ENCODE assay signal across 12 cellular contexts in the genomic region with DNA sequence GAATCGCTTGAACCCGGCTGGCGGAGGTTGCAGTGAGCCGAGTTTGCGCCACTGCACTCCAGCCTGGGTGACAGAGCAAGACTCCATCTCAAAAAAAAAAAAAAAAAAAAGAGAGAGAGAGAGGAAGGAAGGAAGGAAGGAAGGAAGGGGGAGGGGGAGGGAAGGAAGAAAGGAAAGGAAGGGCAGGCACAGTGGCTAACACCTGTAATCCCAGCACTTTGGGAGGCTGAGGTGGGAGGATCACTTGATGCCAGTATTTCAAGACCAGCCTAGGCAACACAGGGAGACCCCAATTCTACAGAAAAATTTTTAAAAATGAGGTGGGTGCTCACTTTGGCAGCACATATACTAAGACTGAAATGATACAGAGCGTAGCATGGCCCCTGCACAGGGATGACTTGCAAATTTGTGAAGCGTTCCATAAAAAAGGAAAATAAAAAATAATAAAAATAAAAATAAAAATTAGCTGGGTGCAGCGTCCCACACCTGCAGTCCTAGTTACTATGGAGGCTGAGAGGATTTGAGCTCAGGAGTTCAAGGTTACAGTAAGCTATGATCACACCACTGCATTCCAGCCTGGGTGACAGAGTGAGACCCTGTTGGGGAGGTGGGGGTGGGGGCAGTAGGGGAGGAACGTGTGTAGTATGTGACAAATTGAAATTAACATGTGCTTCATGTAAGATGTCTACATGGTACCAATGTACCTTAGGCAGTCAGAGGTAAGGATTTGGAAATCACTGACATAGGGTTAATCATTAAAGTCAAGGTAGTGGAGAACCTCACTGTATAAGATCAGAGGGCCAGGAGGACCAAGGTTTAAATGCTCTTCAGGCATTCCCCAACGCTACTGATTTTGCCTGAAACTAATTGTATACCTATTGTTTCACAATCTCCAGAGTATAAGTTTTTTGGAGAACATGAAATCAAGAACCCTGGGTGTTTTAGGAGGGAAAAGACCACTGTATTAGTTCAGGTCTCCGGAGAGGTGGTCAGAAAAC. TPM values are rescaled to one million over a fixed set of nuclear protein-coding genes. Genes with fewer than 3 reads are reported as not detected.
DNase-seq lines count a peak whose midpoint lies in the region; ATAC-seq and TF ChIP-seq lines count a peak whose summit lies in the region.
"Had no signal": no experiment of that assay in that cellular context is flagged by ENCODE, and none has a peak within 500 bp of the region (broad histone marks: within the 10 kb centered on the region; RNA-seq: fewer than 3 reads in every experiment).

No MANE protein-coding gene starts in this region.

- no peaks in the 10 kb centered on the region for H3K27me3 ChIP-seq in AG04450 (ENCODE audit: control insufficient read depth, insufficient read depth, low read length)
- H3K27me3 ChIP-seq in HAP-1 (ENCODE audit: low read depth): no peaks in the 10 kb centered on the region
- H3K27me3 ChIP-seq in lower lobe of right lung (ENCODE audit: low read depth): no peaks in the 10 kb centered on the region
- no peaks in the 10 kb centered on the region for H3K27me3 ChIP-seq in esophagus squamous epithelium
- peaks cover 15% of the 10 kb centered on the region for H3K27me3 ChIP-seq in effector memory CD4-positive, alpha-beta T cell (replicated peaks; ENCODE audit: control insufficient read depth, insufficient read depth, low read length, poor library complexity, severe bottlenecking)

- H3K4me1 ChIP-seq in HAP-1 (peaks cover 15% of the 10 kb centered on the region), lower lobe of right lung (peaks cover 30% of the 10 kb centered on the region), esophagus squamous epithelium (peaks cover 8 to 52% (median 11%) of the 10 kb centered on the region in 3 donors)
- peaks cover 18% of the 10 kb centered on the region for H3K4me1 ChIP-seq in effector memory CD4-positive, alpha-beta T cell (ENCODE audit: control insufficient read depth, insufficient read depth, low read length, poor library complexity, severe bottlenecking)

- H3K4me3 ChIP-seq in AG04450 (ENCODE audit: low read depth, low read length) (peak overlapping the region; percentile 91), HAP-1 (peak overlapping the region; percentile 63), lower lobe of right lung (peak overlapping the region; percentile 77), esophagus squamous epithelium (peak overlapping the region in 1 of 4 donors; percentile 67)
- H3K4me3 ChIP-seq in effector memory CD4-positive, alpha-beta T cell (ENCODE audit: insufficient read depth, low read depth, low read length, poor library complexity, severe bottlenecking): no peak overlapping the region

- H3K4me1 Mint-ChIP-seq in activated naive CD8-positive, alpha-beta T cell treated with anti-CD3 and anti-CD28 coated beads for 36 hours: peaks cover 20% of the 10 kb centered on the region

- peak overlapping the region; percentile 100 for H3K4me3 Mint-ChIP-seq in activated naive CD8-positive, alpha-beta T cell treated with anti-CD3 and anti-CD28 coated beads for 36 hours

- H3K27ac Mint-ChIP-seq in activated naive CD8-positive, alpha-beta T cell treated with anti-CD3 and anti-CD28 coated beads for 36 hours: no peak overlapping the region

- in situ Hi-C loops in HAP-1 (cut with MboI; ENCODE audit: low sequenced_read_pairs): no loop called here

- H3K27ac ChIP-seq in AG04450 (ENCODE audit: low read depth, low read length) (no peak overlapping the region), lower lobe of right lung (no peak overlapping the region), esophagus squamous epithelium (no peak overlapping the region)
- H3K27ac ChIP-seq in effector memory CD4-positive, alpha-beta T cell (ENCODE audit: insufficient read depth, low read length, poor library complexity, severe bottlenecking): no peak overlapping the region

- H3K9me3 ChIP-seq in AG04450 (ENCODE audit: control insufficient read depth, insufficient read depth, low read length) (no peaks in the 10 kb centered on the region; the same call in 1 of the 2 replicates), HAP-1 (no peaks in the 10 kb centered on the region), lower lobe of right lung (no peaks in the 10 kb centered on the region), esophagus squamous epithelium (no peaks in the 10 kb centered on the region)
- no peaks in the 10 kb centered on the region for H3K9me3 ChIP-seq in effector memory CD4-positive, alpha-beta T cell (ENCODE audit: control insufficient read depth, low read length)

- H3K9me3 Mint-ChIP-seq in activated naive CD8-positive, alpha-beta T cell treated with anti-CD3 and anti-CD28 coated beads for 36 hours: no peaks in the 10 kb centered on the region

- peaks cover 5% of the 10 kb centered on the region for H3K36me3 Mint-ChIP-seq in activated naive CD8-positive, alpha-beta T cell treated with anti-CD3 and anti-CD28 coated beads for 36 hours

- POLR2A ChIA-PET in AG04450 (lab: Yijun Ruan, JAX): interaction anchor here (0.7 kb wide), 1 partner anchor 262 kb away, joined by 6 read pairs; no protein-coding TSS in a partner anchor

- DNase-seq in AG04450 (ENCODE audit: low read depth, low spot score) (no peak), HAP-1 (ENCODE audit: low spot score in 2 of 2) (no peak), lower lobe of right lung (no peak), iPS-NIHi7 (ENCODE audit: extremely low spot score) (no peak), esophagus squamous epithelium (lab: John Stamatoyannopoulos, UW) (no peak)
- no peak for DNase-seq in activated naive CD8-positive, alpha-beta T cell treated with anti-CD3 and anti-CD28 coated beads for 36 hours
- DNase-seq in effector memory CD4-positive, alpha-beta T cell: no peak
- DNase-seq: central memory CD4-positive, alpha-beta T cell; GOT3; left ventricle myocardium superior; MV-4-11 had no signal

- intact Hi-C loops in lower lobe of right lung (cut with DNase I) (no loop called here), esophagus squamous epithelium (cut with DNase I) (no loop called here)

- no peak for TF ChIP-seq CTCF in AG04450 (IDR thresholded peaks at IDR 0.05; ENCODE audit: low read depth, low read length)
- no peak for TF ChIP-seq CTCF in lower lobe of right lung (IDR thresholded peaks at IDR 0.05)
- TF ChIP-seq CTCF in esophagus squamous epithelium (IDR thresholded peaks at IDR 0.05): no peak

- peaks cover 6% of the 10 kb centered on the region for H3K27me3 Mint-ChIP-seq in activated naive CD8-positive, alpha-beta T cell treated with anti-CD3 and anti-CD28 coated beads for 36 hours

- CTCF ChIA-PET in AG04450 (lab: Charles Lee): interaction anchor here (0.5 to 2.1 kb wide), 4 partner anchors 36 to 221 kb away, joined by 3 to 6 read pairs (median 4); partner anchors contain the start of genes ATAD2B and MFSD2B

- TF ChIP-seq POLR2A in esophagus squamous epithelium (IDR thresholded peaks at IDR 0.05): no peak

- 76 to 82% methylated on average over 9 to 11 of the region's 11 CpGs for WGBS in esophagus squamous epithelium, 2 donors

- ATAC-seq in lower lobe of right lung (no peak), HG02852 (IDR thresholded peaks at IDR 0.05; ENCODE audit: unreplicated experiment) (no peak)

- no peaks in the 10 kb centered on the region for H3K36me3 ChIP-seq in HAP-1 (replicated peaks)
- no peaks in the 10 kb centered on the region for H3K36me3 ChIP-seq in lower lobe of right lung
- no peaks in the 10 kb centered on the region for H3K36me3 ChIP-seq in esophagus squamous epithelium
- H3K36me3 ChIP-seq in effector memory CD4-positive, alpha-beta T cell (ENCODE audit: control insufficient read depth, insufficient read depth, low read length): no peaks in the 10 kb centered on the region

RNA-seq across cellular contexts. Expression of gene WDCP, which starts 1.4 kb away (rescaled TPM):
- polyA plus RNA-seq in AG04450 (2011; rRNA removed): 13.6 and 16.1 TPM in 2 replicates
- 30.8 and 31.7 TPM in 2 replicates for polyA minus RNA-seq in AG04450 (2011; rRNA and poly(A)+ RNA removed)
- total RNA-seq in activated naive CD8-positive, alpha-beta T cell treated with anti-CD3 and anti-CD28 coated beads for 36 hours: 10 to 100 TPM; 20.9 to 22.2 TPM
- total RNA-seq in lower lobe of right lung (10.5 TPM), esophagus squamous epithelium (1 to 10 TPM; 2.8 to 4.9 (median 4.0) TPM)

RNA-seq across cellular contexts. Expression of gene FKBP1B, which starts 3.7 kb away (rescaled TPM):
- 19.4 and 19.7 TPM in 2 replicates for polyA plus RNA-seq in AG04450 (2011; rRNA removed)
- 5.8 and 9.2 TPM in 2 replicates for polyA minus RNA-seq in AG04450 (2011; rRNA and poly(A)+ RNA removed)
- total RNA-seq in activated naive CD8-positive, alpha-beta T cell treated with anti-CD3 and anti-CD28 coated beads for 36 hours: 1 to 10 TPM in 1 of 2 experiments, under 1 TPM in 1; 0.99 to 1.0 TPM
- total RNA-seq in lower lobe of right lung (16.4 TPM), esophagus squamous epithelium (10 to 100 TPM in 1 of 4 donors, 1 to 10 TPM in 3; 4.5 to 12.1 (median 8.3) TPM)

RNA-seq across cellular contexts. Expression of gene SF3B6, which starts 30.3 kb away (rescaled TPM):
- polyA plus RNA-seq in AG04450 (2011; rRNA removed): 209 and 272 TPM in 2 replicates
- 22.8 and 35.4 TPM in 2 replicates for polyA minus RNA-seq in AG04450 (2011; rRNA and poly(A)+ RNA removed)
- total RNA-seq in activated naive CD8-positive, alpha-beta T cell treated with anti-CD3 and anti-CD28 coated beads for 36 hours: 100 to 1,000 TPM; 159 to 165 TPM
- total RNA-seq in lower lobe of right lung: 65.5 TPM
- total RNA-seq in esophagus squamous epithelium: 100 to 1,000 TPM in 3 of 4 donors, 10 to 100 TPM in 1; 91.3 to 150 (median 125) TPM

RNA-seq across cellular contexts. Expression of gene MFSD2B, which starts 35.9 kb away (rescaled TPM):
- 0.05 TPM in 1 of 2 replicates, not detected in the other for polyA plus RNA-seq in AG04450 (2011; rRNA removed)
- 0.18 TPM in 1 of 2 replicates, not detected in the other for polyA minus RNA-seq in AG04450 (2011; rRNA and poly(A)+ RNA removed)
- under 1 TPM; 0.36 to 0.37 TPM for total RNA-seq in activated naive CD8-positive, alpha-beta T cell treated with anti-CD3 and anti-CD28 coated beads for 36 hours
- total RNA-seq in lower lobe of right lung: 0.38 TPM
- under 1 TPM in 1 of 4 donors, not detected in 3; 0.19 TPM for total RNA-seq in esophagus squamous epithelium
- total RNA-seq: left ventricle myocardium superior had no signal

RNA-seq across cellular contexts. Expression of gene TP53I3, which starts 38.8 kb away (rescaled TPM):
- 44.6 and 55.2 TPM in 2 replicates for polyA plus RNA-seq in AG04450 (2011; rRNA removed)
- 30.9 and 46.0 TPM in 2 replicates for polyA minus RNA-seq in AG04450 (2011; rRNA and poly(A)+ RNA removed)
- 1 to 10 TPM; 1.8 to 2.3 TPM for total RNA-seq in activated naive CD8-positive, alpha-beta T cell treated with anti-CD3 and anti-CD28 coated beads for 36 hours
- total RNA-seq in lower lobe of right lung: 34.4 TPM
- total RNA-seq in esophagus squamous epithelium: 100 to 1,000 TPM in 1 of 4 donors, 10 to 100 TPM in 3; 69.5 to 129 (median 84.7) TPM
